In the genomic region with DNA sequence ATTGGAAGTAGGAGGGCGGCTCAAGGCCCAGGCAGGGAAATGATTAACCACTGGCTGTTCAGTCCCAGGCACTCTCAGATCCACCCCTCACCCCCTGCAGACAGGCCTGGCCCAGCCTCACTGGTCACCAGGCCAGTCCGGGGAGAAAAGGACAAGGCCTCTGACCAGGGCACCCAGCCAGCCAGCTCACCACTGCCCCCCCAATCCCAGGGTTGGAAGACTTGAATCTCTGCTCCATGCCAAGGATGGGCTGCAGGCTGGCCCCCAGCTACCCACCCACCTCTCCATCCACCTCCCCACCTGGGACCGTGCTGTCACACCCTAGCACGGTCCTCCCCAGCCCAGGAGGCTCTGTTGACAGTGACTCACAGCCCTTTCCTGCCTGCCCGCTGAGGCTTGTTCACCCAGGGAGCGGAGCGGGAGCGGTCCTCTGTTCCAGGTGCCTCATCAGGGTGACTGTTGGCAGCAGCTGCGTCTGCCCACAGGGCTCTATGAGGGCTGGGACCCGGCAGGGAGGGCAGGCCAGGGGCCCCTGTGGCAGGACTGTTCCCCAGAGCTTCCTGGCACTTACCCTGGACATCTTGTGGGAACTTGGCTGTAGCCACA, we compare ENCODE assay signal across 1 cellular context.
TF ChIP-seq lines count a peak whose summit lies in the region.

No MANE protein-coding gene starts in this region.

TF ChIP-seq in SK-N-SH treated with all-trans-retinoic acid at 6 μM for 48 hours, 23 proteins besides CTCF, POLR2A, EP300 and RAD21 (continued from another document):
- TF ChIP-seq, protein P1, sequence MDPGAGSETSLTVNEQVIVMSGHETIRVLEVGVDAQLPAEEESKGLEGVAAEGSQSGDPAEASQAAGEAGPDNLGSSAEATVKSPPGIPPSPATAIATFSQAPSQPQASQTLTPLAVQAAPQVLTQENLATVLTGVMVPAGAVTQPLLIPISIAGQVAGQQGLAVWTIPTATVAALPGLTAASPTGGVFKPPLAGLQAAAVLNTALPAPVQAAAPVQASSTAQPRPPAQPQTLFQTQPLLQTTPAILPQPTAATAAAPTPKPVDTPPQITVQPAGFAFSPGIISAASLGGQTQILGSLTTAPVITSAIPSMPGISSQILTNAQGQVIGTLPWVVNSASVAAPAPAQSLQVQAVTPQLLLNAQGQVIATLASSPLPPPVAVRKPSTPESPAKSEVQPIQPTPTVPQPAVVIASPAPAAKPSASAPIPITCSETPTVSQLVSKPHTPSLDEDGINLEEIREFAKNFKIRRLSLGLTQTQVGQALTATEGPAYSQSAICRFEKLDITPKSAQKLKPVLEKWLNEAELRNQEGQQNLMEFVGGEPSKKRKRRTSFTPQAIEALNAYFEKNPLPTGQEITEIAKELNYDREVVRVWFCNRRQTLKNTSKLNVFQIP (CRISPR knock-in tag; IDR thresholded peaks at IDR 0.05; ENCODE audit: borderline replicate concordance, low read depth): no peak
- TF ChIP-seq RARB (CRISPR knock-in tag; IDR thresholded peaks at IDR 0.05) (no peak), ZNF565 (CRISPR knock-in tag; conservative IDR thresholded peaks at IDR 0.05; ENCODE audit: low read depth) (no peak)
